Comparison of ENCODE assay signal across 26 cellular contexts in the genomic region with DNA sequence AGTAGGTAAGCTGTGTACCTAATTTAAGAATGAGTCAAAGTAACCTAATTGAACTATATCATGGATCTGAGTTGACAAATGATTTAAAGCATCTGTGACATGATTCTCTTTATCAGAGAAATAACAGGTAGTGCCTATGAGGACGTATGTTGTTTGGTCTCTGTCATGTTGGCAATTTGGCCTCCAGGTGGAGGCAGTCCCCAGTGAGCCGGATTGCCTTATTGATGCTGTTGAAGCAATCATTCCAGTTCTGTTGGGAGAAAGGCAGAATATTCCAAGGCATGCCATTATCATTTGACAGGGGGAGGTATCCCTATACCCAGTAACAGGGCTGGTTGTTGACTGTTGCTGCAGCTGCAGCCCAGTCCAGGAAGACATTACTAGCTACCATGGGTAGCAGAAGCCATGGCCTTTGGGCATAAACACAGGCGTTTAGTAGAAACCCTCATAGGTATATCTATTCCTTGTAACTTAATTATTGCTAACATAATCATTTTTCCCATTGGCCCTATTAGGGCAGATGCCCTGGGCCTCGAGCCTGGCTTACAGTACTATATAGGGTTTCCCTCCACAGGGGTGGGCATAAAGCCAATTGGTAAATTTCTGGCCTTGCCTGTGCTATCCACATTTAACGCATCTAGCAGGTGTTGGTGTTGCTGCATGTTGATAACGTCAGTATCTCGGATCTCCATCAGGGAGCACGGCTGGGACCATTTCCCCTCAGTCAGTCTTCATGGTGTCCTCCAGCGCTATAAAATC. TPM values are rescaled to one million over a fixed set of nuclear protein-coding genes. Genes with fewer than 3 reads are reported as not detected.
DNase-seq lines count a peak whose midpoint lies in the region; ATAC-seq, FAIRE-seq and TF ChIP-seq lines count a peak whose summit lies in the region.
"Had no signal": no experiment of that assay in that cellular context is flagged by ENCODE, and none has a peak within 500 bp of the region (broad histone marks: within the 10 kb centered on the region; RNA-seq: fewer than 3 reads in every experiment).

No MANE protein-coding gene starts in this region.

- peak; percentile 38 for DNase-seq in right atrium auricular region (ENCODE audit: low spot score)
- DNase-seq in right cardiac atrium, result no peak
- peak; percentile 19 for DNase-seq in epithelial cell of esophagus (ENCODE audit: low read depth)
- no peak for DNase-seq in urothelium cell line (ENCODE audit: low spot score)
- no peak for DNase-seq in activated CD4-positive, alpha-beta T cell treated with anti-CD3 and anti-CD28 coated beads for 48 hours
- no peak for DNase-seq in activated naive CD8-positive, alpha-beta T cell treated with anti-CD3 and anti-CD28 coated beads for 36 hours
- DNase-seq: activated CD4-positive, alpha-beta memory T cell treated with anti-CD3 and anti-CD28 coated beads for 36 hours; activated T-cell treated with anti-CD3 and anti-CD28 coated beads for 4 hours; COR-L47; DMS79 treated with DMSO at 0.1 percent for 48 hours; midbrain; MV-4-11; natural killer cell; NCI-H1436 treated with DMSO at 0.1 percent for 48 hours; NCI-H2171; NCI-H510A treated with DMSO at 0.1 percent for 48 hours; spleen; T-helper 1 cell had no signal

- no peak overlapping the region for H3K4me3 Mint-ChIP-seq in activated naive CD8-positive, alpha-beta T cell treated with anti-CD3 and anti-CD28 coated beads for 36 hours
- H3K4me3 Mint-ChIP-seq: activated CD4-positive, alpha-beta memory T cell treated with anti-CD3 and anti-CD28 coated beads for 36 hours; central memory CD8-positive, alpha-beta T cell; natural killer cell had no signal

- WGBS in right cardiac atrium, result 87% methylated on average over 9 of the region's 9 CpGs

- no peak overlapping the region for H2AFZ ChIP-seq in OCI-LY3 (ENCODE audit: low read depth, low read length)

- no peaks in the 10 kb centered on the region for H3K79me2 ChIP-seq in OCI-LY3 (ENCODE audit: low read length)

- H3K27me3 Mint-ChIP-seq in activated naive CD8-positive, alpha-beta T cell treated with anti-CD3 and anti-CD28 coated beads for 36 hours, result no peaks in the 10 kb centered on the region
- H3K27me3 Mint-ChIP-seq: activated CD4-positive, alpha-beta memory T cell treated with anti-CD3 and anti-CD28 coated beads for 36 hours had no signal

- H3K27ac Mint-ChIP-seq in activated naive CD8-positive, alpha-beta T cell treated with anti-CD3 and anti-CD28 coated beads for 36 hours, result no peak overlapping the region
- H3K27ac Mint-ChIP-seq: activated CD4-positive, alpha-beta memory T cell treated with anti-CD3 and anti-CD28 coated beads for 36 hours; natural killer cell had no signal

- H3K4me3 ChIP-seq in right atrium auricular region (no peak overlapping the region), right cardiac atrium (ENCODE audit: low read length) (no peak overlapping the region), OCI-LY3 (ENCODE audit: low read length) (no peak overlapping the region), epithelial cell of esophagus (ENCODE audit: low read length) (no peak overlapping the region)
- H3K4me3 ChIP-seq: BLaER1, HAP-1, SJSA1, spleen had no signal

- H3K4me1 Mint-ChIP-seq in activated naive CD8-positive, alpha-beta T cell treated with anti-CD3 and anti-CD28 coated beads for 36 hours, result no peaks in the 10 kb centered on the region
- H3K4me1 Mint-ChIP-seq: central memory CD8-positive, alpha-beta T cell; natural killer cell had no signal

- H3K9ac ChIP-seq in OCI-LY3 (ENCODE audit: low read length), result no peak overlapping the region
- H3K9ac ChIP-seq: BLaER1 had no signal

- H3K36me3 Mint-ChIP-seq in activated naive CD8-positive, alpha-beta T cell treated with anti-CD3 and anti-CD28 coated beads for 36 hours, result no peaks in the 10 kb centered on the region
- H3K36me3 Mint-ChIP-seq: activated CD4-positive, alpha-beta memory T cell treated with anti-CD3 and anti-CD28 coated beads for 36 hours; natural killer cell had no signal

- no peak overlapping the region for H3K4me2 ChIP-seq in OCI-LY3 (ENCODE audit: low read length)
- H3K4me2 ChIP-seq: BLaER1 had no signal

- H3K4me1 ChIP-seq in right atrium auricular region (no peaks in the 10 kb centered on the region), right cardiac atrium (ENCODE audit: control insufficient read depth, insufficient read depth, low read length) (no peaks in the 10 kb centered on the region), OCI-LY3 (ENCODE audit: low read length) (no peaks in the 10 kb centered on the region)
- H3K4me1 ChIP-seq: HAP-1, SJSA1 had no signal

- H3K9me3 ChIP-seq in right atrium auricular region (no peaks in the 10 kb centered on the region), right cardiac atrium (ENCODE audit: control insufficient read depth, low read length) (no peaks in the 10 kb centered on the region), OCI-LY3 (ENCODE audit: insufficient read depth, low read length) (no peaks in the 10 kb centered on the region)
- H3K9me3 ChIP-seq: HAP-1, SJSA1, spleen had no signal

- H3K9me3 Mint-ChIP-seq in activated naive CD8-positive, alpha-beta T cell treated with anti-CD3 and anti-CD28 coated beads for 36 hours, result no peaks in the 10 kb centered on the region
- H3K9me3 Mint-ChIP-seq: activated CD4-positive, alpha-beta memory T cell treated with anti-CD3 and anti-CD28 coated beads for 36 hours; central memory CD8-positive, alpha-beta T cell; natural killer cell had no signal

- TF ChIP-seq CTCF in right atrium auricular region (IDR thresholded peaks at IDR 0.05) (no peak), OCI-LY3 (IDR thresholded peaks at IDR 0.05; ENCODE audit: low read depth, low read length) (0 out of 2 replicates have a peak, but pooled peaks have one; percentile 7), epithelial cell of esophagus (IDR thresholded peaks at IDR 0.05; ENCODE audit: insufficient read depth, low read depth, low read length, missing control alignments) (peak; percentile 39)

- FAIRE-seq in urothelium cell line (lab: Jason Lieb, UNC), result peak; percentile 20
- FAIRE-seq: GM19239, islet of Langerhans had no signal

- H3K36me3 ChIP-seq in right atrium auricular region (no peaks in the 10 kb centered on the region), OCI-LY3 (replicated peaks; ENCODE audit: low read depth, low read length) (no peaks in the 10 kb centered on the region)
- H3K36me3 ChIP-seq: BLaER1, HAP-1, SJSA1, spleen had no signal

- H3K27me3 ChIP-seq in right atrium auricular region (no peaks in the 10 kb centered on the region), right cardiac atrium (ENCODE audit: control insufficient read depth, insufficient read depth) (no peaks in the 10 kb centered on the region), OCI-LY3 (ENCODE audit: low read depth, low read length) (no peaks in the 10 kb centered on the region)
- H3K27me3 ChIP-seq: BLaER1, SJSA1, spleen had no signal

- intact Hi-C loops in right cardiac atrium (cut with DNase I), result loop anchor here in 1 of 4 donors (10.0 kb wide), 1 partner anchor 47 kb away; no protein-coding TSS in a partner anchor

- ATAC-seq in right cardiac atrium (no peak), HG03457 (IDR thresholded peaks at IDR 0.05; ENCODE audit: unreplicated experiment) (no peak)
- ATAC-seq: natural killer cell had no signal

- H4K20me1 ChIP-seq in OCI-LY3 (ENCODE audit: insufficient read depth, low read length), result no peaks in the 10 kb centered on the region
- H4K20me1 ChIP-seq: BLaER1 had no signal

- H3K27ac ChIP-seq in right atrium auricular region (no peak overlapping the region), right cardiac atrium (ENCODE audit: low read length) (no peak overlapping the region), OCI-LY3 (ENCODE audit: low read length) (no peak overlapping the region)
- H3K27ac ChIP-seq: BLaER1, SJSA1 had no signal

RNA-seq across cellular contexts. Expression of a gene that starts 12.2 kb away (rescaled TPM):
- total RNA-seq in right atrium auricular region, result 1 to 10 TPM; 1.5 to 2.8 TPM
- 1 to 10 TPM; 1.9 to 6.5 (median 2.4) TPM for total RNA-seq in right cardiac atrium
- polyA plus RNA-seq in right cardiac atrium, result 0.86 TPM
- total RNA-seq in activated naive CD8-positive, alpha-beta T cell treated with anti-CD3 and anti-CD28 coated beads for 36 hours, result 1 to 10 TPM in 1 of 2 experiments, under 1 TPM in 1; 0.95 to 1.3 TPM

RNA-seq across cellular contexts. Expression of a gene that starts 24.5 kb away (rescaled TPM):
- 10 to 100 TPM; 13.4 to 96.7 TPM for total RNA-seq in right atrium auricular region
- 100 to 1,000 TPM in 1 of 4 donors, 10 to 100 TPM in 3; 47.8 to 113 (median 54.3) TPM for total RNA-seq in right cardiac atrium
- polyA plus RNA-seq in right cardiac atrium, result 35.0 TPM
- under 1 TPM in 1 of 2 experiments, not detected in 1; 0.31 TPM for total RNA-seq in activated naive CD8-positive, alpha-beta T cell treated with anti-CD3 and anti-CD28 coated beads for 36 hours
- total RNA-seq: activated CD4-positive, alpha-beta memory T cell treated with anti-CD3 and anti-CD28 coated beads for 36 hours; natural killer cell had no signal

RNA-seq across cellular contexts. Expression of a gene that starts 54.4 kb away (rescaled TPM):
- total RNA-seq in right atrium auricular region, result 10 to 100 TPM; 60.5 to 65.4 TPM
- 100 to 1,000 TPM in 1 of 4 donors, 10 to 100 TPM in 3; 58.9 to 103 (median 71.8) TPM for total RNA-seq in right cardiac atrium
- polyA plus RNA-seq in right cardiac atrium, result 51.9 TPM
- 1 to 10 TPM; 8.1 to 8.7 TPM for total RNA-seq in activated naive CD8-positive, alpha-beta T cell treated with anti-CD3 and anti-CD28 coated beads for 36 hours

Comparison
In these comparisons a context has a peak if more than half of its experiments do, and no peak if none do; other contexts are left out.
1. DNase-seq: peak in right atrium auricular region (single experiment) and epithelial cell of esophagus (single experiment); none in right cardiac atrium (0 of 3), urothelium cell line (single experiment), activated CD4-positive, alpha-beta T cell treated with anti-CD3 and anti-CD28 coated beads for 48 hours (single experiment) and activated naive CD8-positive, alpha-beta T cell treated with anti-CD3 and anti-CD28 coated beads for 36 hours (single experiment).
2. CTCF ChIP-seq: peak in OCI-LY3 (single experiment) and epithelial cell of esophagus (single experiment); none in right atrium auricular region (0 of 2).
3. RNA of a gene that starts 24.5 kb away (total RNA-seq): 13.4 to 96.7 TPM in right atrium auricular region and 47.8 to 113 TPM in right cardiac atrium; 0.31 TPM in activated naive CD8-positive, alpha-beta T cell treated with anti-CD3 and anti-CD28 coated beads for 36 hours; every median in the first group is over 10 times any median in the second.
4. RNA of a gene that starts 54.4 kb away (total RNA-seq): 58.9 to 103 TPM in right cardiac atrium and 60.5 to 65.4 TPM in right atrium auricular region; 8.1 to 8.7 TPM in activated naive CD8-positive, alpha-beta T cell treated with anti-CD3 and anti-CD28 coated beads for 36 hours; every median in the first group is over 4 times any median in the second.